8 cellular contexts compared by ENCODE assay signal in genomic region chr10:70478191-70479160, GRCh38. TPM values are rescaled to one million over a fixed set of nuclear protein-coding genes. Genes with fewer than 3 reads are reported as not detected.
DNase-seq lines count a peak whose midpoint lies in the region; ATAC-seq, FAIRE-seq and TF ChIP-seq lines count a peak whose summit lies in the region.

Gene PALD1, plus strand, starts transcription at chr10:70478767. Its CDS starts 47,185 bp downstream, at chr10:70525952.

- peak within 1 kb of the TSS; percentile 91 for H3K9ac ChIP-seq in HUES6 (ENCODE audit: low read length)

- no peak for ATAC-seq in HG03039 (IDR thresholded peaks at IDR 0.05; ENCODE audit: unreplicated experiment)

- H3K4me3 ChIP-seq in HUES6 (ENCODE audit: low read depth, low read length) (peak within 1 kb of the TSS; percentile 76), bronchial epithelial cell (ENCODE audit: low read depth, low read length) (peak within 1 kb of the TSS; percentile 13), kidney epithelial cell (ENCODE audit: low read depth, low read length) (peak within 1 kb of the TSS; percentile 36)

- peak within 1 kb of the TSS; percentile 72; the same call in 1 of the 2 replicates for H3K27ac ChIP-seq in HUES6 (ENCODE audit: low read depth, low read length)

- H3K27me3 ChIP-seq in HUES6 (ENCODE audit: control insufficient read depth, insufficient read depth, low read length) (no peaks in the 10 kb centered on the region), bronchial epithelial cell (ENCODE audit: control insufficient read depth, insufficient read depth, low read length) (peaks cover 39% of the 10 kb centered on the region), kidney epithelial cell (ENCODE audit: control insufficient read depth, insufficient read depth, low read length) (no peaks in the 10 kb centered on the region)

- no peak for FAIRE-seq in bronchial epithelial cell (lab: Jason Lieb, UNC)

- TF ChIP-seq CTCF in bronchial epithelial cell (IDR thresholded peaks at IDR 0.05; ENCODE audit: insufficient read depth, low read length, severe bottlenecking) (peak; percentile 23), kidney epithelial cell (IDR thresholded peaks at IDR 0.05; ENCODE audit: insufficient read depth, low read length, poor library complexity, severe bottlenecking) (no peak)

- H3K36me3 ChIP-seq in HUES6 (ENCODE audit: control insufficient read depth, insufficient read depth, low read length): no peaks in the 10 kb centered on the region
- H3K36me3 ChIP-seq in bronchial epithelial cell (ENCODE audit: control insufficient read depth, insufficient read depth, low read length): no peaks in the 10 kb centered on the region
- H3K36me3 ChIP-seq in kidney epithelial cell (ENCODE audit: control insufficient read depth, insufficient read depth, low read length): no peaks in the 10 kb centered on the region

- no peaks in the 10 kb centered on the region for H3K9me3 ChIP-seq in HUES6 (ENCODE audit: control insufficient read depth, insufficient read depth, low read depth, low read length)

- H3K4me1 ChIP-seq in HUES6 (ENCODE audit: control insufficient read depth, insufficient read depth, low read length): peaks cover 45% of the 10 kb centered on the region

- peak; percentile 54 for DNase-seq in Daoy (ENCODE audit: low read depth)
- peak; percentile 25 for DNase-seq in T-helper 22 cell (ENCODE audit: low read depth)
- DNase-seq in bronchial epithelial cell (ENCODE audit: low read depth): no peak
- DNase-seq in kidney epithelial cell (ENCODE audit: low read depth): no peak
- peak; percentile 26 to 41 for DNase-seq in stimulated activated CD4-positive, alpha-beta T cell treated with anti-CD3 and anti-CD28 coated beads, Interleukin-15, amount 100 ng/mL, for 48 hours (ENCODE audit: low read depth in 2 of 2)
- no peak for DNase-seq in DMS79 treated with DMSO at 0.1 percent for 48 hours (lab: John Stamatoyannopoulos, UW)

RNA-seq across cellular contexts. Expression of gene PALD1, which starts in this region (rescaled TPM):
- total RNA-seq in Daoy (2014; rRNA removed; shearing (Covaris generic)): 0.92 and 1.9 TPM in 2 replicates
- total RNA-seq in bronchial epithelial cell (0.13 TPM in 1 of 2 replicates, not detected in the other), kidney epithelial cell (3.4 and 3.9 TPM in 2 replicates)

Comparison
In these comparisons a context has a peak if more than half of its experiments do, and no peak if none do; other contexts are left out.
1. DNase-seq: peak in Daoy (single experiment), T-helper 22 cell (single experiment) and stimulated activated CD4-positive, alpha-beta T cell treated with anti-CD3 and anti-CD28 coated beads, Interleukin-15, amount 100 ng/mL, for 48 hours (2 of 2); none in bronchial epithelial cell (single experiment), kidney epithelial cell (single experiment) and DMS79 treated with DMSO at 0.1 percent for 48 hours (single experiment).
2. H3K4me3 ChIP-seq: peak in every context shown above with its lines; median percentile 76 in HUES6; 36 in kidney epithelial cell; 13 in bronchial epithelial cell.